In the genomic region with DNA sequence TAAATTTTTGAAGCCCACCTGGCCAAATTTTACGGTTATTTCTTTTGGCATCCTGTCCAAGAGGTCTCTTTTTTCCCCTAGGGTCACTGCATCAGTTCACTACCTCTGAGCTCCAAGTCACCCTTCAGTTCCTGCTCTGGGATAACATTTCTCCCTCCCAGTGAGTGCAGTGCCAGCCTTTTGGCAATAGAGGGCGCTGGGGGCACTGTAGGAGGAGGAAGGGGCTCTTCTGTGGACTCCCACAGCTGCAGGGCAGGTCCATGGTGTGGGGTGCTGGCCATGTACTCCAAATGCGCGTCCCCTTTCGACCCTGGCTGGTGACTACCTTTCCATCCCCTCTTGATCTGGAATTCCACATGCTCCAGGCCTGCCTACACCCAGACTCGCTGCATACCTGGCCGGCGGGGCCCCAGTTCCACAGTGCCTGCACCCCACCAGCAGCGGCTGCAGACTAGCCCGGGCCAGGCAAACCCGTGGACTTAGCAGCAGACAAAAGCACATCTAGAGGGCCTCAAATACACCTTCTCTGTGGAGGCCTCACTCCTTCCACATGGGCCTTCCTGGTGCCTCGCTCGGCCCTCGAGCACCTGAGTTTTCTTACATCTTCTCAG, we compare ENCODE assay signal across 9 cellular contexts. TPM values are rescaled to one million over a fixed set of nuclear protein-coding genes. Genes with fewer than 3 reads are reported as not detected.
DNase-seq lines count a peak whose midpoint lies in the region; ATAC-seq and TF ChIP-seq lines count a peak whose summit lies in the region.
"Had no signal": no experiment of that assay in that cellular context is flagged by ENCODE, and none has a peak within 500 bp of the region (broad histone marks: within the 10 kb centered on the region; RNA-seq: fewer than 3 reads in every experiment).

No MANE protein-coding gene starts in this region.

- H3K36me3 ChIP-seq in endodermal cell (ENCODE audit: control insufficient read depth, insufficient read depth, low read length): no peaks in the 10 kb centered on the region

- no peaks in the 10 kb centered on the region for H3K4me1 ChIP-seq in endodermal cell (ENCODE audit: control insufficient read depth, insufficient read depth, low read length)

- no peak overlapping the region for H3K27ac Mint-ChIP-seq in endodermal cell
- no peak overlapping the region for H3K27ac Mint-ChIP-seq in progenitor cell of endocrine pancreas

- H3K36me3 Mint-ChIP-seq in endodermal cell (ENCODE audit: low read depth) (no peaks in the 10 kb centered on the region), progenitor cell of endocrine pancreas (ENCODE audit: insufficient read depth) (no peaks in the 10 kb centered on the region)
- H3K36me3 Mint-ChIP-seq: CD4-positive, CD25-positive, alpha-beta regulatory T cell had no signal

- TF ChIP-seq CTCF in HFF-Myc (IDR thresholded peaks at IDR 0.05; ENCODE audit: low read depth, low read length, missing control alignments): peak; percentile 80
- peak; percentile 94 for TF ChIP-seq CTCF in endodermal cell (conservative IDR thresholded peaks at IDR 0.05)
- TF ChIP-seq CTCF in progenitor cell of endocrine pancreas (IDR thresholded peaks at IDR 0.05; ENCODE audit: unreplicated experiment): peak; percentile 70

- H3K27me3 Mint-ChIP-seq in endodermal cell (ENCODE audit: insufficient read depth) (no peaks in the 10 kb centered on the region), progenitor cell of endocrine pancreas (no peaks in the 10 kb centered on the region)
- H3K27me3 Mint-ChIP-seq: CD4-positive, CD25-positive, alpha-beta regulatory T cell had no signal

- H3K9ac ChIP-seq in endodermal cell (ENCODE audit: extremely low read depth, low read length, poor library complexity, severe bottlenecking): no peak overlapping the region

- 70 to 77% methylated on average over 6 to 14 of the region's 14 CpGs for WGBS in endodermal cell (ENCODE audit: insufficient coverage in 1 of 2, insufficient read length in 1 of 2), 2 experiments

- no peaks in the 10 kb centered on the region for H3K27me3 ChIP-seq in endodermal cell (ENCODE audit: control insufficient read depth, insufficient read depth, low read length, poor library complexity, severe bottlenecking)

- no peak for ATAC-seq in GM19467 (IDR thresholded peaks at IDR 0.05; ENCODE audit: unreplicated experiment)

- no peaks in the 10 kb centered on the region for H3K9me3 ChIP-seq in endodermal cell (ENCODE audit: control insufficient read depth, low read length)

- no peak overlapping the region for H3K27ac ChIP-seq in endodermal cell (ENCODE audit: low read depth, low read length)

- H3K9me3 Mint-ChIP-seq in endodermal cell (no peaks in the 10 kb centered on the region), progenitor cell of endocrine pancreas (ENCODE audit: low read depth) (no peaks in the 10 kb centered on the region)
- H3K9me3 Mint-ChIP-seq: CD4-positive, CD25-positive, alpha-beta regulatory T cell had no signal

- H3K4me1 Mint-ChIP-seq in endodermal cell (peaks cover 2% of the 10 kb centered on the region), progenitor cell of endocrine pancreas (ENCODE audit: low read depth) (no peaks in the 10 kb centered on the region)

- DNase-seq in NCI-H1436 (lab: John Stamatoyannopoulos, UW): peak; percentile 42
- DNase-seq in NCI-H1436 treated with DMSO at 0.1 percent for 48 hours (lab: John Stamatoyannopoulos, UW): no peak
- DNase-seq in HFF-Myc (ENCODE audit: extremely low read depth, low read depth): no peak
- DNase-seq in SKM-1 (lab: John Stamatoyannopoulos, UW; ENCODE audit: unreplicated experiment): peak; percentile 28
- DNase-seq in endodermal cell: peak; percentile 93
- DNase-seq in progenitor cell of endocrine pancreas (ENCODE audit: low spot score, unreplicated experiment): peak; percentile 55
- no peak for DNase-seq in HPDE6-E6E7 (ENCODE audit: extremely low spot score)

- no peak overlapping the region for H3K4me3 Mint-ChIP-seq in endodermal cell
- no peak overlapping the region for H3K4me3 Mint-ChIP-seq in progenitor cell of endocrine pancreas (ENCODE audit: low read depth)
- H3K4me3 Mint-ChIP-seq: CD4-positive, CD25-positive, alpha-beta regulatory T cell had no signal

- no peak overlapping the region for H3K4me3 ChIP-seq in HFF-Myc (replicated peaks; ENCODE audit: low read depth, low read length)
- H3K4me3 ChIP-seq in endodermal cell (ENCODE audit: low read length): no peak overlapping the region

RNA-seq across cellular contexts. Expression of a gene that starts 20.3 kb away (rescaled TPM):
- total RNA-seq in endodermal cell: 10 to 100 TPM; 24.2 to 32.0 TPM
- 29.8 TPM for polyA plus RNA-seq in endodermal cell (2013, experiment 1 of 2)
- polyA plus RNA-seq in endodermal cell (2013, experiment 2 of 2): 28.4 TPM
- total RNA-seq in progenitor cell of endocrine pancreas: 38.1 and 39.5 TPM in 2 replicates

RNA-seq across cellular contexts. Expression of a gene that starts 29.5 kb away (rescaled TPM):
- total RNA-seq in endodermal cell (10 to 100 TPM; 46.1 to 48.8 TPM), progenitor cell of endocrine pancreas (302 and 345 TPM in 2 replicates)
- polyA plus RNA-seq in endodermal cell (2013, experiment 1 of 2): 34.8 TPM
- 29.3 TPM for polyA plus RNA-seq in endodermal cell (2013, experiment 2 of 2)
- polyA plus RNA-seq: CD4-positive, CD25-positive, alpha-beta regulatory T cell had no signal

RNA-seq across cellular contexts. Expression of a gene that starts 58.4 kb away (rescaled TPM):
- 10 to 100 TPM; 16.4 to 21.9 TPM for total RNA-seq in endodermal cell
- polyA plus RNA-seq in endodermal cell (2013, experiment 1 of 2): 32.1 TPM
- 29.8 TPM for polyA plus RNA-seq in endodermal cell (2013, experiment 2 of 2)
- total RNA-seq in progenitor cell of endocrine pancreas: 19.3 and 20.4 TPM in 2 replicates

Comparison
In these comparisons a context has a peak if more than half of its experiments do, and no peak if none do; other contexts are left out.
1. DNase-seq: peak in NCI-H1436 (single experiment), SKM-1 (single experiment), endodermal cell (single experiment) and progenitor cell of endocrine pancreas (single experiment); none in NCI-H1436 treated with DMSO at 0.1 percent for 48 hours (single experiment), HFF-Myc (single experiment) and HPDE6-E6E7 (single experiment).
2. Peak in every context shown above with its lines, with median percentiles within 50 percentile points of each other: CTCF ChIP-seq.